In genomic region chr1:27503961-27504587, GRCh38 we compare ENCODE assay signal across 9 cellular contexts. TPM values are rescaled to one million over a fixed set of nuclear protein-coding genes. Genes with fewer than 3 reads are reported as not detected.
DNase-seq lines count a peak whose midpoint lies in the region; ATAC-seq and TF ChIP-seq lines count a peak whose summit lies in the region.
"Had no signal": no experiment of that assay in that cellular context is flagged by ENCODE, and none has a peak within 500 bp of the region (broad histone marks: within the 10 kb centered on the region; RNA-seq: fewer than 3 reads in every experiment).

No MANE protein-coding gene starts in this region.

- H3K36me3 Mint-ChIP-seq in progenitor cell of endocrine pancreas (ENCODE audit: insufficient read depth) = no peaks in the 10 kb centered on the region
- H3K36me3 Mint-ChIP-seq in activated CD4-positive, alpha-beta T cell treated with anti-CD3 and anti-CD28 coated beads, Interleukin-2, amount 10 ng/mL, durations not matched to agents 7 days and 5 days (ENCODE audit: low read depth) = no peaks in the 10 kb centered on the region

- no peak overlapping the region for H3K4me3 Mint-ChIP-seq in progenitor cell of endocrine pancreas (ENCODE audit: low read depth)
- H3K4me3 Mint-ChIP-seq in activated CD4-positive, alpha-beta T cell treated with anti-CD3 and anti-CD28 coated beads, Interleukin-2, amount 10 ng/mL, durations not matched to agents 7 days and 5 days = no peak overlapping the region
- H3K4me3 Mint-ChIP-seq: B cell had no signal

- no peaks in the 10 kb centered on the region for H3K79me2 ChIP-seq in ACC112 (ENCODE audit: control insufficient read depth, insufficient read depth, low read length, unreplicated experiment)

- H3K27ac Mint-ChIP-seq in progenitor cell of endocrine pancreas = peak overlapping the region; percentile 68
- H3K27ac Mint-ChIP-seq in activated CD4-positive, alpha-beta T cell treated with anti-CD3 and anti-CD28 coated beads, Interleukin-2, amount 10 ng/mL, durations not matched to agents 7 days and 5 days = no peak overlapping the region
- H3K27ac Mint-ChIP-seq: B cell had no signal

- TF ChIP-seq CTCF in left ventricle myocardium inferior (IDR thresholded peaks at IDR 0.05; ENCODE audit: borderline replicate concordance) = no peak
- no peak for TF ChIP-seq CTCF in progenitor cell of endocrine pancreas (IDR thresholded peaks at IDR 0.05; ENCODE audit: unreplicated experiment)

- DNase-seq in left ventricle myocardium inferior (no peak), progenitor cell of endocrine pancreas (ENCODE audit: low spot score, unreplicated experiment) (no peak), ACHN (no peak)
- DNase-seq in activated CD4-positive, alpha-beta T cell treated with anti-CD3 and anti-CD28 coated beads, Interleukin-2, amount 10 ng/mL, durations not matched to agents 7 days and 5 days = no peak

- H3K27ac ChIP-seq in ACC112 (ENCODE audit: low read depth, low read length) (peak overlapping the region; percentile 27), angular gyrus (ENCODE audit: low read depth, low read length) (peak overlapping the region; percentile 99), left ventricle myocardium inferior (replicated peaks) (peak overlapping the region; percentile 99)

- intact Hi-C loops in left ventricle myocardium inferior (cut with micrococcal nuclease) = no loop called here

- CTCF ChIA-PET in activated CD4-positive, alpha-beta T cell treated with anti-CD3 and anti-CD28 coated beads, Interleukin-2, amount 10 ng/mL, durations not matched to agents 7 days and 5 days (lab: Charles Lee) = interaction anchor here (0.5 to 1.2 kb wide), 3 partner anchors 10 to 488 kb away, joined by 3 read pairs; no protein-coding TSS in a partner anchor

- H3K27me3 ChIP-seq in ACC112 (ENCODE audit: insufficient read depth, low read length) (no peaks in the 10 kb centered on the region), left ventricle myocardium inferior (ENCODE audit: low read depth) (no peaks in the 10 kb centered on the region)

- peak overlapping the region; percentile 14; the same call in 1 of the 2 replicates for H3K4me3 ChIP-seq in ACC112 (ENCODE audit: low read depth, low read length)
- peak overlapping the region; percentile 57 for H3K4me3 ChIP-seq in left ventricle myocardium inferior

- H3K4me1 Mint-ChIP-seq in progenitor cell of endocrine pancreas (ENCODE audit: low read depth) = peaks cover 12% of the 10 kb centered on the region
- H3K4me1 Mint-ChIP-seq in activated CD4-positive, alpha-beta T cell treated with anti-CD3 and anti-CD28 coated beads, Interleukin-2, amount 10 ng/mL, durations not matched to agents 7 days and 5 days = no peaks in the 10 kb centered on the region

- in situ Hi-C loops in ACHN (cut with HindIII; ENCODE audit: low pct_ligation_motif_present, low pct_unique_long_range_greater_than_20kb, low sequenced_read_pairs) = no loop called here

- ATAC-seq in HG02623 (IDR thresholded peaks at IDR 0.05; ENCODE audit: unreplicated experiment) (no peak), HG02970 (IDR thresholded peaks at IDR 0.05; ENCODE audit: low FRiP score, unreplicated experiment) (no peak)

- H3K27me3 Mint-ChIP-seq in progenitor cell of endocrine pancreas = no peaks in the 10 kb centered on the region
- no peaks in the 10 kb centered on the region for H3K27me3 Mint-ChIP-seq in activated CD4-positive, alpha-beta T cell treated with anti-CD3 and anti-CD28 coated beads, Interleukin-2, amount 10 ng/mL, durations not matched to agents 7 days and 5 days
- H3K27me3 Mint-ChIP-seq: B cell had no signal

- peak overlapping the region; percentile 87 for H2AFZ ChIP-seq in ACC112 (ENCODE audit: low read length, unreplicated experiment)

- POLR2A ChIA-PET in activated CD4-positive, alpha-beta T cell treated with anti-CD3 and anti-CD28 coated beads, Interleukin-2, amount 10 ng/mL, durations not matched to agents 7 days and 5 days (lab: Charles Lee) = no interaction called here

- H3K36me3 ChIP-seq in ACC112 (ENCODE audit: insufficient read depth, low read length) = no peaks in the 10 kb centered on the region
- no peaks in the 10 kb centered on the region for H3K36me3 ChIP-seq in left ventricle myocardium inferior

- no peaks in the 10 kb centered on the region for H3K9me3 ChIP-seq in left ventricle myocardium inferior (replicated peaks)

- peaks cover 14% of the 10 kb centered on the region for H3K4me1 ChIP-seq in ACC112 (ENCODE audit: control insufficient read depth, insufficient read depth, low read length, unreplicated experiment)
- H3K4me1 ChIP-seq in left ventricle myocardium inferior = peaks cover 29% of the 10 kb centered on the region

- H3K9me3 Mint-ChIP-seq in progenitor cell of endocrine pancreas (ENCODE audit: low read depth) = no peaks in the 10 kb centered on the region
- H3K9me3 Mint-ChIP-seq in activated CD4-positive, alpha-beta T cell treated with anti-CD3 and anti-CD28 coated beads, Interleukin-2, amount 10 ng/mL, durations not matched to agents 7 days and 5 days = no peaks in the 10 kb centered on the region

RNA-seq across cellular contexts. Expression of gene WASF2, which starts 14.1 kb away (rescaled TPM):
- total RNA-seq in left ventricle myocardium inferior = 51.2 TPM
- 74.6 and 76.9 TPM in 2 replicates for total RNA-seq in progenitor cell of endocrine pancreas
- total RNA-seq in activated CD4-positive, alpha-beta T cell treated with anti-CD3 and anti-CD28 coated beads, Interleukin-2, amount 10 ng/mL, durations not matched to agents 7 days and 5 days = 100 to 1,000 TPM; 137 to 143 TPM

Comparison
In these comparisons a context has a peak if more than half of its experiments do, and no peak if none do; other contexts are left out.
1. H3K27ac ChIP-seq: peak in every context shown above with its lines; median percentile 99 in angular gyrus; 99 in left ventricle myocardium inferior; 27 in ACC112.